In genomic region chr17:51722994-51723393, GRCh38 we compare ENCODE assay signal across 25 cellular contexts.
"Had no signal": no experiment of that assay in that cellular context is flagged by ENCODE, and none has a peak within 500 bp of the region (broad histone marks: within the 10 kb centered on the region; RNA-seq: fewer than 3 reads in every experiment).

No MANE protein-coding gene starts in this region.

- FAIRE-seq: endometrium, pancreas, small intestine had no signal

- H3K36me3 ChIP-seq: cardiac muscle cell, colonic mucosa, heart left ventricle, left lung, lower lobe of right lung, pancreas, prostate gland, sigmoid colon had no signal

- H3K27ac ChIP-seq: cardiac muscle cell, colonic mucosa, heart left ventricle, left lung, lower lobe of right lung, pancreas, prostate gland, sigmoid colon had no signal

- H3K9me3 ChIP-seq: colonic mucosa, left lung, lower lobe of right lung, pancreas, prostate gland, sigmoid colon had no signal

- H3K4me3 ChIP-seq: cardiac muscle cell, colonic mucosa, heart left ventricle, left lung, lower lobe of right lung, pancreas, prostate gland, sigmoid colon had no signal

- ATAC-seq: activated CD8-positive, alpha-beta memory T cell treated with anti-CD3 and anti-CD28 coated beads, Interleukin-2, amount 10 ng/mL, durations not matched to agents 7 days and 5 days; activated CD8-positive, alpha-beta T cell treated with anti-CD3 and anti-CD28 coated beads, Interleukin-2, amount 10 ng/mL, durations not matched to agents 7 days and 5 days; heart left ventricle; left lung; lower lobe of right lung; pancreas; stimulated activated effector memory CD8-positive, alpha-beta T cell treated with anti-CD3 and anti-CD28 coated beads, Interleukin-12 subunit alpha, Interleukin-12 subunit beta, amount 100 ng/mL, for 72 hours had no signal

- H3K4me1 ChIP-seq: colonic mucosa, heart left ventricle, left lung, lower lobe of right lung, pancreas, prostate gland, sigmoid colon had no signal

- DNase-seq: activated B cell treated with CpG ODN at 0.5 μM for 24 hours; activated CD8-positive, alpha-beta memory T cell treated with anti-CD3 and anti-CD28 coated beads, Interleukin-2, amount 10 ng/mL, durations not matched to agents 7 days and 5 days; activated CD8-positive, alpha-beta T cell treated with anti-CD3 and anti-CD28 coated beads, Interleukin-2, amount 10 ng/mL, durations not matched to agents 7 days and 5 days; activated effector memory CD4-positive, alpha-beta T cell treated with Interleukin-2 at 50 U/mL for 16 hours; activated naive CD4-positive, alpha-beta T cell treated with Interleukin-2 at 50 U/mL for 16 hours; anterior cingulate cortex; cerebellar nuclear complex; colonic mucosa; effector CD8-positive, alpha-beta T cell; heart left ventricle; hypothalamus; immature natural killer cell; left lung; lower lobe of right lung; nephron progenitor cell; pancreas; retina; sigmoid colon; small intestine; stimulated activated CD4-positive, alpha-beta T cell treated with anti-CD3 and anti-CD28 coated beads, Interleukin-4, amount 100 ng/mL, for 24 hours; T-helper 1 cell had no signal

- H3K27me3 ChIP-seq: cardiac muscle cell, colonic mucosa, heart left ventricle, left lung, pancreas, sigmoid colon had no signal
